ENCODE assay signal across 16 cellular contexts in the genomic region with DNA sequence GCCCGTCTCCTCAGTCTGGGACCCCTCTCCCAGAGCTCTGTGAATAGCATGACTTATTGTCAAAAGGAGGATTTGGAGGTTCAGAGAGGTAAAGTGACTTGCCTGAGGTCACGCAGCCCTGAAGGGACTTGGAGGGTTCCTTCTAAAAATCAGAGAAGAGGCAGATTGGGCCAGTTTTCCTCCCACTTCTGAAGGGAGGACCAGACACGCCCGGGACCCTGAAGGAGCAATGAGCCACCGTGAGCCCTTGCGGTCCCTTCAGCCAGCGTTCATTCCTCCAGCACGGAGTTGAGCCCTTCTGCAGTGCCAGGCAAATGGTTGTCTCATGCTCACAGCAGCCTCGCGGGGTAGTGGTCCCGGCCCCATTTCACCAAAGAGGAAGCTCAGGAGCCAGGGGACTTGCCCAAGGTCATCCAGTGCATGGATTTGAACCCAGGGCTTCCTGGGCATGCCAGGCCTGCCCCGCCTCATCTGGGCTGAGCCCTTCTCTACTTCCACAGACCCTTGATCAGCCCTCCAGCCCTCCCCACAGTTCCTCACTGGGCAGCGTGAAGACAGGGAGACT.
"Had no signal": no experiment of that assay in that cellular context is flagged by ENCODE, and none has a peak within 500 bp of the region (broad histone marks: within the 10 kb centered on the region; RNA-seq: fewer than 3 reads in every experiment).

No MANE protein-coding gene starts in this region.

- DNase-seq: activated B cell treated with CpG ODN at 0.5 μM for 24 hours; activated CD4-positive, alpha-beta memory T cell treated with anti-CD3 and anti-CD28 coated beads, Interleukin-2, amount 10 ng/mL, durations not matched to agents 7 days and 5 days; activated CD4-positive, alpha-beta T cell treated with anti-CD3 and anti-CD28 coated beads for 48 hours; activated CD8-positive, alpha-beta memory T cell treated with anti-CD3 and anti-CD28 coated beads, Interleukin-2, amount 10 ng/mL, durations not matched to agents 7 days and 5 days; activated naive CD4-positive, alpha-beta T cell treated with anti-CD3 and anti-CD28 coated beads, Interleukin-2, amount 50 U/mL, for 16 hours; cortex of kidney; heart right ventricle; kidney glomerular epithelial cell; left ventricle myocardium inferior; stimulated activated CD4-positive, alpha-beta T cell treated with anti-CD3 and anti-CD28 coated beads, Interleukin-15, amount 100 ng/mL, for 24 hours; stimulated activated CD4-positive, alpha-beta T cell treated with anti-CD3 and anti-CD28 coated beads, Interleukin-4, amount 100 ng/mL, for 1 hour; T-helper 1 cell; T-helper 9 cell had no signal

- ATAC-seq: activated CD8-positive, alpha-beta memory T cell treated with anti-CD3 and anti-CD28 coated beads, Interleukin-2, amount 10 ng/mL, durations not matched to agents 7 days and 5 days; heart right ventricle had no signal

- H3K27me3 ChIP-seq: heart right ventricle had no signal

- H3K9me3 Mint-ChIP-seq: activated B cell treated with CpG ODN at 0.5 μM for 24 hours; activated CD4-positive, alpha-beta memory T cell treated with anti-CD3 and anti-CD28 coated beads, Interleukin-2, amount 10 ng/mL, durations not matched to agents 7 days and 5 days; central memory CD8-positive, alpha-beta T cell had no signal

- H3K27me3 Mint-ChIP-seq: activated B cell treated with CpG ODN at 0.5 μM for 24 hours; activated CD4-positive, alpha-beta memory T cell treated with anti-CD3 and anti-CD28 coated beads, Interleukin-2, amount 10 ng/mL, durations not matched to agents 7 days and 5 days; activated CD8-positive, alpha-beta memory T cell treated with anti-CD3 and anti-CD28 coated beads, Interleukin-2, amount 10 ng/mL, durations not matched to agents 7 days and 5 days; central memory CD8-positive, alpha-beta T cell; progenitor cell of endocrine pancreas had no signal

- H3K36me3 ChIP-seq: heart right ventricle, left ventricle myocardium inferior, thoracic aorta had no signal

- H3K36me3 Mint-ChIP-seq: activated CD8-positive, alpha-beta memory T cell treated with anti-CD3 and anti-CD28 coated beads, Interleukin-2, amount 10 ng/mL, durations not matched to agents 7 days and 5 days had no signal

- H3K4me3 Mint-ChIP-seq: activated B cell treated with CpG ODN at 0.5 μM for 24 hours; activated CD4-positive, alpha-beta memory T cell treated with anti-CD3 and anti-CD28 coated beads, Interleukin-2, amount 10 ng/mL, durations not matched to agents 7 days and 5 days; activated CD8-positive, alpha-beta memory T cell treated with anti-CD3 and anti-CD28 coated beads, Interleukin-2, amount 10 ng/mL, durations not matched to agents 7 days and 5 days; central memory CD8-positive, alpha-beta T cell had no signal

- H3K4me1 Mint-ChIP-seq: activated CD4-positive, alpha-beta memory T cell treated with anti-CD3 and anti-CD28 coated beads, Interleukin-2, amount 10 ng/mL, durations not matched to agents 7 days and 5 days; activated CD8-positive, alpha-beta memory T cell treated with anti-CD3 and anti-CD28 coated beads, Interleukin-2, amount 10 ng/mL, durations not matched to agents 7 days and 5 days had no signal

- H3K27ac Mint-ChIP-seq: activated B cell treated with CpG ODN at 0.5 μM for 24 hours; activated CD4-positive, alpha-beta memory T cell treated with anti-CD3 and anti-CD28 coated beads, Interleukin-2, amount 10 ng/mL, durations not matched to agents 7 days and 5 days; activated CD8-positive, alpha-beta memory T cell treated with anti-CD3 and anti-CD28 coated beads, Interleukin-2, amount 10 ng/mL, durations not matched to agents 7 days and 5 days; progenitor cell of endocrine pancreas had no signal

- H3K9me3 ChIP-seq: heart right ventricle, left ventricle myocardium inferior, thoracic aorta had no signal

- H3K4me3 ChIP-seq: heart right ventricle, left ventricle myocardium inferior, thoracic aorta had no signal

- H3K27ac ChIP-seq: heart right ventricle, left ventricle myocardium inferior had no signal
